In genomic region chr7:133741078-133741477, GRCh38 we compare ENCODE assay signal across 26 cellular contexts.
DNase-seq lines count a peak whose midpoint lies in the region; ATAC-seq, FAIRE-seq and TF ChIP-seq lines count a peak whose summit lies in the region.
"Had no signal": no experiment of that assay in that cellular context is flagged by ENCODE, and none has a peak within 500 bp of the region (broad histone marks: within the 10 kb centered on the region; RNA-seq: fewer than 3 reads in every experiment).

No MANE protein-coding gene starts in this region.

- no peak for TF ChIP-seq POLR2A in IMR-90 (IDR thresholded peaks at IDR 0.05; ENCODE audit: low read depth, low read length)

- dilution Hi-C loops in IMR-90 (cut with HindIII; ENCODE audit: low sequenced_read_pairs, unreplicated experiment), result no loop called here

- H3K9me3 ChIP-seq in SK-N-SH (no peaks in the 10 kb centered on the region), IMR-90 (ENCODE audit: control insufficient read depth, insufficient read depth, low read length) (no peaks in the 10 kb centered on the region)
- H3K9me3 ChIP-seq: A549; BE2C; BLaER1 treated with 17β-estradiol and CSF1 and Interleukin-3, amounts not matched to agents 10 nM and 100 nM; HAP-1 had no signal

- FAIRE-seq in HTR-8/SVneo (lab: Jason Lieb, UNC), result no peak
- FAIRE-seq: A549, GM12891, GM18507, H54 had no signal

- no peak overlapping the region for H3K14ac ChIP-seq in IMR-90 (replicated peaks; ENCODE audit: low read depth, low read length)

- H3K4ac ChIP-seq in IMR-90 (ENCODE audit: low read depth, low read length), result no peak overlapping the region

- BruUV-seq in IMR-90 (replicated peaks; lab: Mats Ljungman, UMichigan), result no TSS peak

- in situ Hi-C loops in IMR-90 (cut with MboI; ENCODE audit: low sequenced_read_pairs), result no loop called here

- no peak overlapping the region for H4K8ac ChIP-seq in IMR-90 (ENCODE audit: low read depth in 2 of 2, low read length in 2 of 2)

- H2AK5ac ChIP-seq in IMR-90 (ENCODE audit: low read depth, low read length), result no peak overlapping the region

- H3K79me2 ChIP-seq in SK-N-SH (ENCODE audit: insufficient read depth), result no peaks in the 10 kb centered on the region

- no peaks in the 10 kb centered on the region for H3K9me1 ChIP-seq in IMR-90 (ENCODE audit: insufficient read depth, low read length)

- no peak overlapping the region for H3K23ac ChIP-seq in IMR-90 (ENCODE audit: low read depth, low read length)

- 0 out of 2 replicates have a peak, but pooled peaks have one; percentile 8 for TF ChIP-seq RAD21 in SK-N-SH (IDR thresholded peaks at IDR 0.05; ENCODE audit: low read length)
- TF ChIP-seq RAD21 in IMR-90 (IDR thresholded peaks at IDR 0.05; ENCODE audit: low read length), result no peak

- peaks cover 2% of the 10 kb centered on the region for H3K36me3 Mint-ChIP-seq in central memory CD8-positive, alpha-beta T cell (ENCODE audit: insufficient read depth)
- H3K36me3 Mint-ChIP-seq: CD14-positive monocyte had no signal

- no peak for TF ChIP-seq CTCF in SK-N-SH (IDR thresholded peaks at IDR 0.05)
- no peak for TF ChIP-seq CTCF in IMR-90 (conservative IDR thresholded peaks at IDR 0.05; ENCODE audit: low read depth, low read length)

- H4K20me1 ChIP-seq in SK-N-SH (ENCODE audit: insufficient read depth) (no peaks in the 10 kb centered on the region), IMR-90 (ENCODE audit: insufficient read depth, low read length) (no peaks in the 10 kb centered on the region)

- intact Hi-C loops in IMR-90 (cut with micrococcal nuclease), result loop anchor here (5.0 to 10.0 kb wide), 3 partner anchors 111 to 274 kb away; no protein-coding TSS in a partner anchor

- WGBS in SK-N-SH (ENCODE audit: low lambda C conversion rate), result 94% methylated on average over 3 of the region's 3 CpGs
- WGBS in IMR-90 (ENCODE audit: extremely low coverage in 2 of 2, insufficient read length in 1 of 2), 2 experiments, result 80% methylated on average over 1 of the region's 3 CpGs; no CpG with 5 or more reads in 1 of the 2 experiments

- no peak overlapping the region for H3K4me2 ChIP-seq in SK-N-SH
- H3K4me2 ChIP-seq in IMR-90 (ENCODE audit: low read depth, low read length), result no peak overlapping the region
- H3K4me2 ChIP-seq: A549; BLaER1 treated with 17β-estradiol and CSF1 and Interleukin-3, amounts not matched to agents 10 nM and 100 nM had no signal

- peaks cover 10 to 62% of the 10 kb centered on the region in 2 experiments; a peak in 3 of 4 replicates for H3K4me1 ChIP-seq in SK-N-SH (ENCODE audit: control insufficient read depth in 1 of 2, insufficient read depth in 2 of 2, low read depth in 1 of 2, low read length in 1 of 2)
- H3K4me1 ChIP-seq in IMR-90 (ENCODE audit: control insufficient read depth, insufficient read depth, low read length), result no peaks in the 10 kb centered on the region
- H3K4me1 ChIP-seq: A549; BLaER1 treated with 17β-estradiol and CSF1 and Interleukin-3, amounts not matched to agents 10 nM and 100 nM; HAP-1 had no signal

- no peak overlapping the region for H3K18ac ChIP-seq in IMR-90 (ENCODE audit: low read depth, low read length)

- ATAC-seq in SK-N-SH treated with all-trans-retinoic acid at 6 μM for 48 hours (no peak), IMR-90 (ENCODE audit: low read depth) (no peak)
- no peak for ATAC-seq in central memory CD8-positive, alpha-beta T cell (replicated peaks; ENCODE audit: extremely low read depth, poor library complexity, severe bottlenecking)
- ATAC-seq: A549 had no signal

- H3K27me3 Mint-ChIP-seq in central memory CD8-positive, alpha-beta T cell, result no peaks in the 10 kb centered on the region
- H3K27me3 Mint-ChIP-seq: CD4-positive, alpha-beta T cell; CD8-positive, alpha-beta memory T cell had no signal

- H3K9ac ChIP-seq in SK-N-SH (no peak overlapping the region), IMR-90 (ENCODE audit: low read depth, low read length) (no peak overlapping the region)
- H3K9ac ChIP-seq: BLaER1 treated with 17β-estradiol and CSF1 and Interleukin-3, amounts not matched to agents 10 nM and 100 nM had no signal

- no peaks in the 10 kb centered on the region for H3K79me1 ChIP-seq in IMR-90 (ENCODE audit: low read depth in 1 of 2, low read length in 2 of 2)

- CTCF ChIA-PET in SK-N-SH (lab: Yijun Ruan, JAX), result interaction anchor here (0.5 to 6.3 kb wide), 29 partner anchors 10 to 400 kb away, joined by 3 to 80 read pairs (median 5); no protein-coding TSS in a partner anchor
- CTCF ChIA-PET in IMR-90 (lab: Yijun Ruan, JAX), result interaction anchor here (2.8 kb wide), 1 partner anchor 10 kb away, joined by 9 read pairs; no protein-coding TSS in a partner anchor

- H3K27ac ChIP-seq in SK-N-SH (ENCODE audit: low read depth in 2 of 2, low read length in 1 of 2) (peak overlapping the region in 1 of 2 experiments; percentile 100; a peak in 2 of 4 replicates), IMR-90 (ENCODE audit: insufficient read depth, low read length) (no peak overlapping the region)
- H3K27ac ChIP-seq: 22Rv1; A549; BLaER1 treated with 17β-estradiol and CSF1 and Interleukin-3, amounts not matched to agents 10 nM and 100 nM had no signal

- no peak overlapping the region for H4K91ac ChIP-seq in IMR-90 (ENCODE audit: insufficient read depth, low read depth, low read length)

- no peaks in the 10 kb centered on the region for H3K9me3 Mint-ChIP-seq in central memory CD8-positive, alpha-beta T cell
- H3K9me3 Mint-ChIP-seq: CD14-positive monocyte; CD4-positive, alpha-beta T cell; CD8-positive, alpha-beta memory T cell; HFFc6 had no signal

- no peak overlapping the region for H3K56ac ChIP-seq in IMR-90 (ENCODE audit: extremely low read depth, insufficient read depth, low read length)

- H3K4me3 Mint-ChIP-seq in central memory CD8-positive, alpha-beta T cell, result no peak overlapping the region
- H3K4me3 Mint-ChIP-seq: CD14-positive monocyte; CD4-positive, alpha-beta T cell; CD8-positive, alpha-beta memory T cell; HFFc6 had no signal

- H2BK120ac ChIP-seq in IMR-90 (ENCODE audit: low read depth, low read length), result no peak overlapping the region

- H4K5ac ChIP-seq in IMR-90 (ENCODE audit: low read depth, low read length), result peak overlapping the region; percentile 40; the same call in 1 of the 2 replicates

- POLR2A ChIA-PET in SK-N-SH (lab: Yijun Ruan, JAX) (interaction anchor here (0.8 to 3.9 kb wide), 2 partner anchors 95 to 185 kb away, joined by 4 to 18 read pairs; no protein-coding TSS in a partner anchor), IMR-90 (lab: Charles Lee; ENCODE audit: unreplicated experiment) (no interaction called here)

- peaks cover 8% of the 10 kb centered on the region for H3K4me1 Mint-ChIP-seq in central memory CD8-positive, alpha-beta T cell
- H3K4me1 Mint-ChIP-seq: CD8-positive, alpha-beta memory T cell had no signal

- TF ChIP-seq EP300 in SK-N-SH (IDR thresholded peaks at IDR 0.05; ENCODE audit: borderline replicate concordance in 1 of 2, low read depth in 1 of 2, low read length in 1 of 2), result no peak

- H3F3A ChIP-seq in SK-N-SH (replicated peaks; ENCODE audit: insufficient read depth), result no peaks in the 10 kb centered on the region

- peak overlapping the region; percentile 12 for H3K27ac Mint-ChIP-seq in central memory CD8-positive, alpha-beta T cell (ENCODE audit: low read depth)
- H3K27ac Mint-ChIP-seq: CD14-positive monocyte; CD4-positive, alpha-beta T cell; HFFc6 had no signal

- DNase-seq in SK-N-SH, result no peak
- no peak for DNase-seq in IMR-90
- no peak for DNase-seq in central memory CD8-positive, alpha-beta T cell (ENCODE audit: low spot score in 2 of 2)
- DNase-seq in 8988T, result no peak
- no peak for DNase-seq in NCI-H2227 (lab: John Stamatoyannopoulos, UW; ENCODE audit: unreplicated experiment)
- no peak for DNase-seq in HTR-8/SVneo (ENCODE audit: insufficient read length, low spot score)
- DNase-seq: ACHN; AML-193; BE2C; CD4-positive, alpha-beta T cell; CD8-positive, alpha-beta memory T cell; DMS 273 treated with DMSO at 0.1 percent for 48 hours; DMS79; EL; GF-D8; GOT3; HFFc6 had no signal

- no peak overlapping the region for H2BK5ac ChIP-seq in IMR-90 (ENCODE audit: low read depth, low read length, poor library complexity, severe bottlenecking)

- H2AK9ac ChIP-seq in IMR-90 (replicated peaks; ENCODE audit: low read depth, low read length, poor library complexity), result no peak overlapping the region

- H3K9me2 ChIP-seq in SK-N-SH, result no peaks in the 10 kb centered on the region

- no peak overlapping the region for H2BK15ac ChIP-seq in IMR-90 (ENCODE audit: low read depth, low read length)

- H3K36me3 ChIP-seq in SK-N-SH (replicated peaks in 1 of 2; ENCODE audit: control insufficient read depth in 1 of 2, insufficient read depth in 2 of 2, low read length in 1 of 2) (peaks cover 0 to 3% of the 10 kb centered on the region in 2 experiments), IMR-90 (ENCODE audit: control insufficient read depth, insufficient read depth, low read length) (no peaks in the 10 kb centered on the region)
- H3K36me3 ChIP-seq: BE2C; BLaER1 treated with 17β-estradiol and CSF1 and Interleukin-3, amounts not matched to agents 10 nM and 100 nM; HAP-1 had no signal

- no peaks in the 10 kb centered on the region for H3K27me3 ChIP-seq in SK-N-SH (ENCODE audit: insufficient read depth)
- no peaks in the 10 kb centered on the region for H3K27me3 ChIP-seq in IMR-90 (ENCODE audit: control insufficient read depth, insufficient read depth, low read length)
- H3K27me3 ChIP-seq: BE2C; BLaER1 treated with 17β-estradiol and CSF1 and Interleukin-3, amounts not matched to agents 10 nM and 100 nM had no signal

- H3K4me3 ChIP-seq in SK-N-SH (ENCODE audit: low read depth in 2 of 2, low read length in 1 of 2) (no peak overlapping the region), IMR-90 (ENCODE audit: insufficient read depth, low read depth, low read length) (no peak overlapping the region)
- H3K4me3 ChIP-seq: A549; BLaER1 treated with 17β-estradiol and CSF1 and Interleukin-3, amounts not matched to agents 10 nM and 100 nM; HAP-1 had no signal

- no peak overlapping the region for H2AFZ ChIP-seq in SK-N-SH (ENCODE audit: low read depth)
- H2AFZ ChIP-seq in IMR-90 (replicated peaks; ENCODE audit: low read length, poor library complexity), result no peak overlapping the region

- no peak overlapping the region for H2BK20ac ChIP-seq in IMR-90 (ENCODE audit: low read depth, low read length)

TF ChIP-seq in SK-N-SH treated with all-trans-retinoic acid at 6 μM for 48 hours, 23 proteins besides CTCF, POLR2A, EP300 and RAD21:
- TF ChIP-seq ZNF70 (CRISPR knock-in tag; IDR thresholded peaks at IDR 0.05) (no peak), SNAI2 (CRISPR knock-in tag; IDR thresholded peaks at IDR 0.05) (no peak), OSR1 (CRISPR knock-in tag; IDR thresholded peaks at IDR 0.05) (no peak), PPARA (CRISPR knock-in tag; IDR thresholded peaks at IDR 0.05; ENCODE audit: borderline replicate concordance) (no peak), ISL1 (CRISPR knock-in tag; IDR thresholded peaks at IDR 0.05) (no peak), RARB (CRISPR knock-in tag; IDR thresholded peaks at IDR 0.05) (no peak)

TF ChIP-seq in IMR-90, 13 proteins besides CTCF, POLR2A, EP300 and RAD21 (continues in another document):
- TF ChIP-seq RCOR1 (IDR thresholded peaks at IDR 0.05; ENCODE audit: insufficient replicate concordance, low read length) (no peak), SMC3 (IDR thresholded peaks at IDR 0.05; ENCODE audit: low read depth, low read length) (no peak), CHD1 (IDR thresholded peaks at IDR 0.05; ENCODE audit: low read depth, low read length) (no peak), MXI1 (IDR thresholded peaks at IDR 0.05; ENCODE audit: borderline replicate concordance, low read depth, low read length) (no peak), CEBPB (IDR thresholded peaks at IDR 0.05; ENCODE audit: low read depth, low read length) (no peak)
